ENCODE assay signal across 19 cellular contexts in genomic region chr16:67632415-67633172, GRCh38. TPM values are rescaled to one million over a fixed set of nuclear protein-coding genes. Genes with fewer than 3 reads are reported as not detected.
A peak's percentile ranks its signal among the peaks of the same experiment; 100 is the strongest.
DNase-seq lines count a peak whose midpoint lies in the region; ATAC-seq and TF ChIP-seq lines count a peak whose summit lies in the region.
"Had no signal": no experiment of that assay in that cellular context is flagged by ENCODE, and none has a peak within 500 bp of the region (broad histone marks: within the 10 kb centered on the region; RNA-seq: fewer than 3 reads in every experiment).

No MANE protein-coding gene starts in this region.

- no peaks in the 10 kb centered on the region for H3K4me1 ChIP-seq in right cardiac atrium (ENCODE audit: control insufficient read depth, insufficient read depth, low read length)
- H3K4me1 ChIP-seq: BLaER1 treated with 17β-estradiol and CSF1 and Interleukin-3, amounts not matched to agents 10 nM and 100 nM had no signal

- ATAC-seq in right cardiac atrium (peak; percentile 53 to 64), omental fat pad (ENCODE audit: low FRiP score) (no peak), HG03439 (IDR thresholded peaks at IDR 0.05; ENCODE audit: unreplicated experiment) (no peak)
- ATAC-seq: activated CD4-positive, CD25-positive, alpha-beta regulatory T cell treated with anti-CD3 and anti-CD28 coated beads, Interleukin-2, amount 50 U/mL, for 24 hours; activated naive CD4-positive, alpha-beta T cell treated with anti-CD3 and anti-CD28 coated beads, Interleukin-2, amount 50 U/mL, for 72 hours had no signal

- H3K27me3 ChIP-seq in right cardiac atrium (ENCODE audit: control insufficient read depth, insufficient read depth): no peaks in the 10 kb centered on the region
- H3K27me3 ChIP-seq: BLaER1 treated with 17β-estradiol and CSF1 and Interleukin-3, amounts not matched to agents 10 nM and 100 nM had no signal

- DNase-seq in HCEC 1CT: peak; percentile 35
- peak in 33 of 61 donors; percentile 15 to 90 (median 50) for DNase-seq in caudate nucleus (lab: John Stamatoyannopoulos, UW)
- peak; percentile 52 to 82 (median 80) for DNase-seq in right cardiac atrium
- DNase-seq in progenitor cell of endocrine pancreas (ENCODE audit: low spot score, unreplicated experiment): no peak
- no peak for DNase-seq in KG1 (lab: John Stamatoyannopoulos, UW)
- no peak for DNase-seq in omental fat pad (ENCODE audit: low spot score)
- DNase-seq in effector CD8-positive, alpha-beta T cell (lab: John Stamatoyannopoulos, UW): no peak
- DNase-seq: activated CD8-positive, alpha-beta memory T cell treated with anti-CD3 and anti-CD28 coated beads, Interleukin-2, amount 50 U/mL, for 48 hours; DMS79 treated with DMSO at 0.1 percent for 48 hours; MV-4-11; NCI-H2171; nephron progenitor cell; NK-92 treated with Interleukin-12 subunit alpha and Interleukin-12 subunit beta, amount 100 ng/mL, for 24 hours; small intestine; stimulated activated naive CD4-positive, alpha-beta T cell had no signal

- H3K4me3 Mint-ChIP-seq in progenitor cell of endocrine pancreas (ENCODE audit: low read depth): no peak overlapping the region
- H3K4me3 Mint-ChIP-seq: nephron progenitor cell had no signal

- H3K9me3 Mint-ChIP-seq in progenitor cell of endocrine pancreas (ENCODE audit: low read depth): no peaks in the 10 kb centered on the region
- H3K9me3 Mint-ChIP-seq: activated naive CD4-positive, alpha-beta T cell treated with anti-CD3 and anti-CD28 coated beads, Interleukin-2, amount 50 U/mL, for 72 hours; nephron progenitor cell had no signal

- peaks cover 25% of the 10 kb centered on the region for H3K36me3 Mint-ChIP-seq in progenitor cell of endocrine pancreas (ENCODE audit: insufficient read depth)
- H3K36me3 Mint-ChIP-seq: activated naive CD4-positive, alpha-beta T cell treated with anti-CD3 and anti-CD28 coated beads, Interleukin-2, amount 50 U/mL, for 72 hours had no signal

- H3K27ac Mint-ChIP-seq in progenitor cell of endocrine pancreas: peak overlapping the region; percentile 73
- H3K27ac Mint-ChIP-seq: nephron progenitor cell had no signal

- TF ChIP-seq CTCF in progenitor cell of endocrine pancreas (IDR thresholded peaks at IDR 0.05; ENCODE audit: unreplicated experiment) (no peak), omental fat pad (IDR thresholded peaks at IDR 0.05) (no peak)

- H3K4me1 Mint-ChIP-seq in progenitor cell of endocrine pancreas (ENCODE audit: low read depth): no peaks in the 10 kb centered on the region
- H3K4me1 Mint-ChIP-seq: nephron progenitor cell had no signal

- H3K27me3 Mint-ChIP-seq in progenitor cell of endocrine pancreas: no peaks in the 10 kb centered on the region

- 55% methylated on average over 7 of the region's 7 CpGs for WGBS in right cardiac atrium

- no peak overlapping the region for H3K4me3 ChIP-seq in right cardiac atrium (ENCODE audit: low read length)
- H3K4me3 ChIP-seq: BLaER1 treated with 17β-estradiol and CSF1 and Interleukin-3, amounts not matched to agents 10 nM and 100 nM had no signal

- H3K27ac ChIP-seq in caudate nucleus (ENCODE audit: low read depth, low read length): peak overlapping the region; percentile 86
- no peak overlapping the region for H3K27ac ChIP-seq in right cardiac atrium (ENCODE audit: low read length)
- H3K27ac ChIP-seq: BLaER1 treated with 17β-estradiol and CSF1 and Interleukin-3, amounts not matched to agents 10 nM and 100 nM had no signal

- no peaks in the 10 kb centered on the region for H3K9me3 ChIP-seq in right cardiac atrium (ENCODE audit: control insufficient read depth, low read length)
- H3K9me3 ChIP-seq: BLaER1 treated with 17β-estradiol and CSF1 and Interleukin-3, amounts not matched to agents 10 nM and 100 nM had no signal

- intact Hi-C loops in right cardiac atrium (cut with DNase I): no loop called here

RNA-seq across cellular contexts. Expression of gene CARMIL2, which starts 12.3 kb away (rescaled TPM):
- total RNA-seq in right cardiac atrium (1 to 10 TPM in 2 of 4 donors, under 1 TPM in 2; 0.65 to 1.2 (median 1.0) TPM), progenitor cell of endocrine pancreas (11.8 and 14.2 TPM in 2 replicates), omental fat pad (1 to 10 TPM in 3 of 4 donors, under 1 TPM in 1; 0.93 to 7.6 (median 2.4) TPM)
- 0.66 TPM for polyA plus RNA-seq in right cardiac atrium

RNA-seq across cellular contexts. Expression of gene ACD, which starts 27.5 kb away (rescaled TPM):
- total RNA-seq in right cardiac atrium: 10 to 100 TPM in 2 of 4 donors, 1 to 10 TPM in 2; 7.9 to 10.9 (median 9.4) TPM
- 9.9 TPM for polyA plus RNA-seq in right cardiac atrium
- total RNA-seq in progenitor cell of endocrine pancreas: 32.7 and 34.7 TPM in 2 replicates
- 10 to 100 TPM in 3 of 4 donors, 1 to 10 TPM in 1; 9.5 to 21.3 (median 18.4) TPM for total RNA-seq in omental fat pad

RNA-seq across cellular contexts. Expression of gene PARD6A, which starts 28.2 kb away (rescaled TPM):
- total RNA-seq in right cardiac atrium: 1 to 10 TPM; 3.4 to 3.5 (median 3.5) TPM
- 3.1 TPM for polyA plus RNA-seq in right cardiac atrium
- 5.6 and 6.4 TPM in 2 replicates for total RNA-seq in progenitor cell of endocrine pancreas
- total RNA-seq in omental fat pad: 10 to 100 TPM in 1 of 4 donors, 1 to 10 TPM in 3; 3.2 to 12.5 (median 4.6) TPM

RNA-seq across cellular contexts. Expression of gene ENKD1, which starts 34.0 kb away (rescaled TPM):
- total RNA-seq in right cardiac atrium (10 to 100 TPM in 2 of 4 donors, 1 to 10 TPM in 2; 8.6 to 11.1 (median 9.5) TPM), progenitor cell of endocrine pancreas (25.1 and 26.1 TPM in 2 replicates), omental fat pad (10 to 100 TPM in 3 of 4 donors, 1 to 10 TPM in 1; 7.7 to 17.8 (median 13.7) TPM)
- 12.9 TPM for polyA plus RNA-seq in right cardiac atrium

RNA-seq across cellular contexts. Expression of gene C16orf86, which starts 34.0 kb away (rescaled TPM):
- total RNA-seq in right cardiac atrium (1 to 10 TPM; 3.9 to 6.2 (median 4.9) TPM), progenitor cell of endocrine pancreas (2.5 and 2.6 TPM in 2 replicates), omental fat pad (1 to 10 TPM; 5.0 to 8.3 (median 7.6) TPM)
- polyA plus RNA-seq in right cardiac atrium: 6.0 TPM

Comparison
In these comparisons a context has a peak if more than half of its experiments do, and no peak if none do; other contexts are left out.
1. DNase-seq: peak in HCEC 1CT (single experiment), caudate nucleus (33 of 61) and right cardiac atrium (3 of 3); none in progenitor cell of endocrine pancreas (single experiment), KG1 (single experiment), omental fat pad (single experiment) and effector CD8-positive, alpha-beta T cell (single experiment).
2. ATAC-seq: peak in right cardiac atrium (2 of 2); none in omental fat pad (single experiment) and HG03439 (single experiment).